In the genomic region with DNA sequence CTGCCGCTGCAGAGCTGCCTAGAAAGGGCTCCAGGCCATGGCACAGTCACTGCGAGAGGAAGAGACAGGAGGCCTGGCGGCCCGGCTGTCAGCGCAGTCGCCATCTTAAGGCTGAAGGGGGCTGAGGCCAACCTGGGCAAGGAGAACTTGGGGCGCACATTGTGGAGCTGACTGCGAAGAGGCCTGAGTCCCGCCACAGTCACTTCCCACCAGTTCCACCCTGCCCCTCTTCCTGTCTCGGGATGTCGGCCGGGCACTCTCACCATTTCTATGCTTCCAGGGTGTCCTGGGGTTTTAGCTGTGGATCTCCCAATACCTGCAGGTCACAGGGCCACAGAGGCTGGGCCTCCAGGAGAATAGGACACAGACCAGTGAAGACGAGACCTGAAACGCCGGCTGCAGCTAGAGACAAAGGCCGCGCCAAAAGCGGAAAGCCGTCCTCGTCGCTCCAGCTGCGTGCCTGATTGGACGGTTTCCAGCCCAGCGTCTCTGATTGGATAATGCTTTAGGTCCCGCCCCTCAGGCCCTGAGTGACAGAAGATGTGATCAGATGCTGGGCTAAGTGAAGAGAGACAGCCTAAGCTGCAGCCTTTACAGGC, we compare ENCODE assay signal across 8 cellular contexts.
DNase-seq lines count a peak whose midpoint lies in the region; ATAC-seq, FAIRE-seq and TF ChIP-seq lines count a peak whose summit lies in the region.

No MANE protein-coding gene starts in this region.

- WGBS in small intestine, 3 donors, result 1 to 24% (median 24%) methylated on average over 25 of the region's 25 CpGs

- H3K4me1 ChIP-seq in small intestine (ENCODE audit: control insufficient read depth in 2 of 2, insufficient read depth in 1 of 2, low read depth in 1 of 2, low read length in 1 of 2), result no peaks in the 10 kb centered on the region

- CTCF ChIA-PET in WTC11 (lab: Charles Lee), result interaction anchor here (0.7 to 2.7 kb wide), 12 partner anchors 9 to 327 kb away, joined by 3 to 21 read pairs (median 4); a partner anchor contains a TSS

- ATAC-seq in GM19397 (IDR thresholded peaks at IDR 0.05; ENCODE audit: unreplicated experiment) (peak; percentile 83), WTC11 (peak; percentile 95), GM19035 (IDR thresholded peaks at IDR 0.05; ENCODE audit: unreplicated experiment) (no peak)

- H3K27ac Mint-ChIP-seq in WTC11 (peak overlapping the region; percentile 99), immature natural killer cell (peak overlapping the region; percentile 81 to 94 (median 84))

- DNase-seq in AG20443 (ENCODE audit: low spot score), result peak; percentile 87
- DNase-seq in LNCaP clone FGC (ENCODE audit: low read depth), result peak; percentile 27
- DNase-seq in WTC11 (ENCODE audit: low spot score), result peak; percentile 97
- DNase-seq in cardiac fibroblast (ENCODE audit: low read depth in 2 of 2), result peak; percentile 89 to 94
- DNase-seq in immature natural killer cell, result peak; percentile 84 to 88 (median 88)
- peak; percentile 39 for DNase-seq in small intestine

- peaks cover 41% of the 10 kb centered on the region for H3K36me3 Mint-ChIP-seq in WTC11
- peaks cover 0 to 4% (median 0%) of the 10 kb centered on the region in 3 donors for H3K36me3 Mint-ChIP-seq in immature natural killer cell

- H3K9me3 Mint-ChIP-seq in WTC11 (no peaks in the 10 kb centered on the region), immature natural killer cell (peaks cover 0 to 5% (median 0%) of the 10 kb centered on the region in 6 donors)

- peaks cover 2% of the 10 kb centered on the region for H3K9me3 ChIP-seq in small intestine (ENCODE audit: control insufficient read depth, low read depth)

- H3K4me3 ChIP-seq in LNCaP clone FGC (ENCODE audit: low read depth, low read length), result peak overlapping the region; percentile 46
- peak overlapping the region; percentile 70 to 83 for H3K4me3 ChIP-seq in cardiac fibroblast (replicated peaks in 1 of 2; ENCODE audit: low read depth in 2 of 2, low read length in 2 of 2)
- peak overlapping the region; percentile 3 to 67 for H3K4me3 ChIP-seq in small intestine (ENCODE audit: low read depth in 1 of 2, low read length in 2 of 2)

- H3K4me3 Mint-ChIP-seq in WTC11 (peak overlapping the region; percentile 100), immature natural killer cell (peak overlapping the region; percentile 92 to 98 (median 97))

- POLR2A ChIA-PET in WTC11 (lab: Charles Lee), result interaction anchor here (0.6 to 2.6 kb wide), 25 partner anchors 10 to 538 kb away, joined by 3 to 17 read pairs (median 4); a partner anchor contains a TSS

- no peak for FAIRE-seq in small intestine (lab: Jason Lieb, UNC)

- peak overlapping the region in 1 of 2 donors; percentile 2 for H3K27ac ChIP-seq in small intestine (ENCODE audit: low read depth in 1 of 2, low read length in 1 of 2)

- H3K27me3 Mint-ChIP-seq in WTC11 (ENCODE audit: low read depth) (no peaks in the 10 kb centered on the region; the same call in 1 of the 2 replicates), immature natural killer cell (ENCODE audit: low read depth in 3 of 3) (peaks cover 0 to 2% (median 0%) of the 10 kb centered on the region in 3 donors)

- H3K36me3 ChIP-seq in small intestine (ENCODE audit: control insufficient read depth in 2 of 2, insufficient read depth in 2 of 2, low read length in 2 of 2), result no peaks in the 10 kb centered on the region

- TF ChIP-seq CTCF in LNCaP clone FGC (IDR thresholded peaks at IDR 0.05; ENCODE audit: control insufficient read depth, extremely low read depth, insufficient read depth) (no peak), WTC11 (IDR thresholded peaks at IDR 0.05) (no peak), cardiac fibroblast (IDR thresholded peaks at IDR 0.05; ENCODE audit: low read depth, low read length) (no peak)

- H3K4me1 Mint-ChIP-seq in WTC11 (peaks cover 51% of the 10 kb centered on the region), immature natural killer cell (peaks cover 11 to 13% of the 10 kb centered on the region in 2 donors)

- no peaks in the 10 kb centered on the region for H3K27me3 ChIP-seq in small intestine (ENCODE audit: control insufficient read depth in 2 of 2, insufficient read depth in 2 of 2, low read length in 2 of 2)

TF ChIP-seq in WTC11, 78 proteins besides CTCF, POLR2A, EP300 and RAD21 (continues in another document):
- peak; percentile 96 for TF ChIP-seq NFYB (CRISPR knock-in tag; conservative IDR thresholded peaks at IDR 0.05; ENCODE audit: low read depth)
- TF ChIP-seq NFE2L1 (CRISPR knock-in tag; IDR thresholded peaks at IDR 0.05), result peak; percentile 14; the same call in 1 of the 2 replicates
- TF ChIP-seq, protein P1, sequence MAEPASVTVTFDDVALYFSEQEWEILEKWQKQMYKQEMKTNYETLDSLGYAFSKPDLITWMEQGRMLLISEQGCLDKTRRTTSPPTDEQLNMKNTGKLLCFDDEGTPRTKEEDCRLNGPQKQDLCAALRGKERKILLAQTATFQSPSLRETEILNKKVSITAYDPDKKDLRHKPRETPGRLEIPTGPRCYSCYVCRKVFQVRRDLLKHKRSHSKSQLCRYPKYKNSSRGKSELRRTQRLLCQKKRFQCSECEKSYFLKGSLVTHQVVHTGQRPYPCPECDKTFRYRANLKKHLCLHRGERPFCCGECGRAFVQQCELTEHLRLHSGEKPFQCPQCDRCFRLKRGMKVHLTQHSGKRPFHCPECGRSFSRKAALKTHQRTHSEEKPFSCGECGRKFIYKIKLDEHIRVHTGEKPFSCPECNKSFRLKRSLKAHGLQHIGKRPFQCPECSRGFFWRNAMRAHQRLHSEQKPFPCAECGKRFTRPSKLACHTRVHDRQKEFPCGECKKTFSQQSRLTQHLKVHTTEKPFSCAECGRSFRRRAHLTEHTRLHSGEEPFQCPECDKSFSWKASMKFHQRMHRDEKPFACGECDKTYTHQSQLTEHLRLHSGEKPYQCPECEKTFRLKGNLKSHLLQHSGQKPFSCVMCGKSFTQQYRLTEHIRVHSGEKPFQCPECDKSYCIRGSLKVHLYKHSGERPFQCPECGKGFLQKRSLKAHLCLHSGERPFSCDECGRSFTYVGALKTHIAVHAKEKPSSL (CRISPR knock-in tag; conservative IDR thresholded peaks at IDR 0.05), result no peak
- peak; percentile 52; the same call in 1 of the 2 replicates for TF ChIP-seq SP1 (CRISPR knock-in tag; conservative IDR thresholded peaks at IDR 0.05)
- TF ChIP-seq ETV6 (CRISPR knock-in tag; IDR thresholded peaks at IDR 0.05), result no peak
- TF ChIP-seq, protein P2, sequence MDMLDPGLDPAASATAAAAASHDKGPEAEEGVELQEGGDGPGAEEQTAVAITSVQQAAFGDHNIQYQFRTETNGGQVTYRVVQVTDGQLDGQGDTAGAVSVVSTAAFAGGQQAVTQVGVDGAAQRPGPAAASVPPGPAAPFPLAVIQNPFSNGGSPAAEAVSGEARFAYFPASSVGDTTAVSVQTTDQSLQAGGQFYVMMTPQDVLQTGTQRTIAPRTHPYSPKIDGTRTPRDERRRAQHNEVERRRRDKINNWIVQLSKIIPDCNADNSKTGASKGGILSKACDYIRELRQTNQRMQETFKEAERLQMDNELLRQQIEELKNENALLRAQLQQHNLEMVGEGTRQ (CRISPR knock-in tag; IDR thresholded peaks at IDR 0.05), result peak; percentile 11; the same call in 1 of the 2 replicates
- TF ChIP-seq, protein P3, sequence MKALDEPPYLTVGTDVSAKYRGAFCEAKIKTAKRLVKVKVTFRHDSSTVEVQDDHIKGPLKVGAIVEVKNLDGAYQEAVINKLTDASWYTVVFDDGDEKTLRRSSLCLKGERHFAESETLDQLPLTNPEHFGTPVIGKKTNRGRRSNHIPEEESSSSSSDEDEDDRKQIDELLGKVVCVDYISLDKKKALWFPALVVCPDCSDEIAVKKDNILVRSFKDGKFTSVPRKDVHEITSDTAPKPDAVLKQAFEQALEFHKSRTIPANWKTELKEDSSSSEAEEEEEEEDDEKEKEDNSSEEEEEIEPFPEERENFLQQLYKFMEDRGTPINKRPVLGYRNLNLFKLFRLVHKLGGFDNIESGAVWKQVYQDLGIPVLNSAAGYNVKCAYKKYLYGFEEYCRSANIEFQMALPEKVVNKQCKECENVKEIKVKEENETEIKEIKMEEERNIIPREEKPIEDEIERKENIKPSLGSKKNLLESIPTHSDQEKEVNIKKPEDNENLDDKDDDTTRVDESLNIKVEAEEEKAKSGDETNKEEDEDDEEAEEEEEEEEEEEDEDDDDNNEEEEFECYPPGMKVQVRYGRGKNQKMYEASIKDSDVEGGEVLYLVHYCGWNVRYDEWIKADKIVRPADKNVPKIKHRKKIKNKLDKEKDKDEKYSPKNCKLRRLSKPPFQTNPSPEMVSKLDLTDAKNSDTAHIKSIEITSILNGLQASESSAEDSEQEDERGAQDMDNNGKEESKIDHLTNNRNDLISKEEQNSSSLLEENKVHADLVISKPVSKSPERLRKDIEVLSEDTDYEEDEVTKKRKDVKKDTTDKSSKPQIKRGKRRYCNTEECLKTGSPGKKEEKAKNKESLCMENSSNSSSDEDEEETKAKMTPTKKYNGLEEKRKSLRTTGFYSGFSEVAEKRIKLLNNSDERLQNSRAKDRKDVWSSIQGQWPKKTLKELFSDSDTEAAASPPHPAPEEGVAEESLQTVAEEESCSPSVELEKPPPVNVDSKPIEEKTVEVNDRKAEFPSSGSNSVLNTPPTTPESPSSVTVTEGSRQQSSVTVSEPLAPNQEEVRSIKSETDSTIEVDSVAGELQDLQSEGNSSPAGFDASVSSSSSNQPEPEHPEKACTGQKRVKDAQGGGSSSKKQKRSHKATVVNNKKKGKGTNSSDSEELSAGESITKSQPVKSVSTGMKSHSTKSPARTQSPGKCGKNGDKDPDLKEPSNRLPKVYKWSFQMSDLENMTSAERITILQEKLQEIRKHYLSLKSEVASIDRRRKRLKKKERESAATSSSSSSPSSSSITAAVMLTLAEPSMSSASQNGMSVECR (CRISPR knock-in tag; IDR thresholded peaks at IDR 0.05; ENCODE audit: borderline replicate concordance), result peak; percentile 86
- TF ChIP-seq, protein P4, sequence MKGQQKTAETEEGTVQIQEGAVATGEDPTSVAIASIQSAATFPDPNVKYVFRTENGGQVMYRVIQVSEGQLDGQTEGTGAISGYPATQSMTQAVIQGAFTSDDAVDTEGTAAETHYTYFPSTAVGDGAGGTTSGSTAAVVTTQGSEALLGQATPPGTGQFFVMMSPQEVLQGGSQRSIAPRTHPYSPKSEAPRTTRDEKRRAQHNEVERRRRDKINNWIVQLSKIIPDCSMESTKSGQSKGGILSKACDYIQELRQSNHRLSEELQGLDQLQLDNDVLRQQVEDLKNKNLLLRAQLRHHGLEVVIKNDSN (CRISPR knock-in tag; IDR thresholded peaks at IDR 0.05), result peak; percentile 37

Comparison
In these comparisons a context has a peak if more than half of its experiments do, and no peak if none do; other contexts are left out.
1. DNase-seq: peak in every context shown above with its lines; median percentile 97 in WTC11; 92 in cardiac fibroblast; 88 in immature natural killer cell; 87 in AG20443; 39 in small intestine; 27 in LNCaP clone FGC.